ENCODE assay signal across 19 cellular contexts in genomic region chr5:142832263-142832662, GRCh38.
DNase-seq lines count a peak whose midpoint lies in the region; ATAC-seq and TF ChIP-seq lines count a peak whose summit lies in the region.
"Had no signal": no experiment of that assay in that cellular context is flagged by ENCODE, and none has a peak within 500 bp of the region (broad histone marks: within the 10 kb centered on the region; RNA-seq: fewer than 3 reads in every experiment).

No MANE protein-coding gene starts in this region.

- TF ChIP-seq POLR2A in heart left ventricle (IDR thresholded peaks at IDR 0.05): no peak
- TF ChIP-seq POLR2A in gastroesophageal sphincter (IDR thresholded peaks at IDR 0.05): no peak

- no peak for TF ChIP-seq CTCF in heart left ventricle (IDR thresholded peaks at IDR 0.05)
- TF ChIP-seq CTCF in Panc1 (IDR thresholded peaks at IDR 0.05): no peak
- no peak for TF ChIP-seq CTCF in neutrophil (IDR thresholded peaks at IDR 0.05)
- no peak for TF ChIP-seq CTCF in gastroesophageal sphincter (IDR thresholded peaks at IDR 0.05)

- no TSS peak for BruUV-seq in Panc1 (replicated peaks; lab: Mats Ljungman, UMichigan)

- DNase-seq in left ventricle myocardium superior (no peak), heart left ventricle (no peak), Panc1 (ENCODE audit: low read depth, low spot score) (no peak), left lobe of liver (ENCODE audit: low spot score) (no peak)
- DNase-seq in stimulated activated CD4-positive, alpha-beta T cell treated with anti-CD3 and anti-CD28 coated beads, Interleukin-15, amount 100 ng/mL, for 24 hours: no peak
- DNase-seq in central memory CD4-positive, alpha-beta T cell: no peak
- DNase-seq: BE2C, DMS 273 treated with DMSO at 0.1 percent for 48 hours, DMS79 treated with DMSO at 0.1 percent for 48 hours, H7, KBM-7, NCI-H1092, NCI-H1436, NCI-H187 treated with DMSO at 0.1 percent for 48 hours, Peyer's patch, SJCRH30 had no signal

- no peak for TF ChIP-seq EP300 in gastroesophageal sphincter (IDR thresholded peaks at IDR 0.05)

- in situ Hi-C loops in Panc1 (cut with HindIII; ENCODE audit: low pct_unique_long_range_greater_than_20kb, low sequenced_read_pairs): no loop called here

- ATAC-seq in left ventricle myocardium superior (peak; percentile 9), heart left ventricle (no peak), Panc1 (no peak), left lobe of liver (peak; percentile 36), gastroesophageal sphincter (no peak)

- H3K4me1 ChIP-seq in heart left ventricle (peaks cover 0 to 68% (median 35%) of the 10 kb centered on the region in 12 donors), Panc1 (ENCODE audit: control insufficient read depth, insufficient read depth, low read length) (peaks cover 71% of the 10 kb centered on the region), neutrophil (ENCODE audit: control insufficient read depth in 1 of 2, insufficient read depth in 1 of 2, low read depth in 1 of 2, low read length in 1 of 2) (peaks cover 37 to 53% of the 10 kb centered on the region in 2 experiments), gastroesophageal sphincter (peaks cover 2 to 45% (median 3%) of the 10 kb centered on the region in 3 donors)

- POLR2A ChIA-PET in Panc1 (lab: Charles Lee): interaction anchor here (0.6 to 0.7 kb wide), 2 partner anchors 16 to 32 kb away, joined by 3 to 4 read pairs; no protein-coding TSS in a partner anchor

- H3K27ac ChIP-seq in heart left ventricle: peak overlapping the region in 2 of 12 donors; percentile 3 to 12
- peak overlapping the region; percentile 99 for H3K27ac ChIP-seq in Panc1 (ENCODE audit: low read length)
- H3K27ac ChIP-seq in neutrophil: peak overlapping the region; percentile 51
- H3K27ac ChIP-seq in gastroesophageal sphincter: no peak overlapping the region
- H3K27ac ChIP-seq: HL-60, Peyer's patch, SJCRH30 had no signal

- 56 to 75% (median 63%) methylated on average over 3 of the region's 3 CpGs for WGBS in heart left ventricle, 4 donors
- WGBS in gastroesophageal sphincter (ENCODE audit: low coverage in 1 of 2), 2 donors: 88 to 93% methylated on average over 3 of the region's 3 CpGs

- H3K9me3 ChIP-seq in heart left ventricle (no peaks in the 10 kb centered on the region), Panc1 (ENCODE audit: control insufficient read depth, insufficient read depth, low read depth, low read length) (no peaks in the 10 kb centered on the region), neutrophil (no peaks in the 10 kb centered on the region), gastroesophageal sphincter (no peaks in the 10 kb centered on the region)
- H3K9me3 ChIP-seq: BE2C, Peyer's patch, SJCRH30 had no signal

- H3K27me3 ChIP-seq in heart left ventricle (no peaks in the 10 kb centered on the region), Panc1 (ENCODE audit: control insufficient read depth, insufficient read depth, low read length) (no peaks in the 10 kb centered on the region), neutrophil (no peaks in the 10 kb centered on the region), gastroesophageal sphincter (no peaks in the 10 kb centered on the region)
- H3K27me3 ChIP-seq: BE2C, Peyer's patch, SJCRH30 had no signal

- intact Hi-C loops in left ventricle myocardium superior (cut with micrococcal nuclease): no loop called here
- intact Hi-C loops in heart left ventricle (cut with DNase I): no loop called here
- intact Hi-C loops in Panc1 (cut with micrococcal nuclease; ENCODE audit: unreplicated experiment): no loop called here

- H3K36me3 ChIP-seq in heart left ventricle (no peaks in the 10 kb centered on the region), Panc1 (ENCODE audit: control insufficient read depth, insufficient read depth, low read length) (no peaks in the 10 kb centered on the region), neutrophil (no peaks in the 10 kb centered on the region), gastroesophageal sphincter (no peaks in the 10 kb centered on the region)
- H3K36me3 ChIP-seq: BE2C, Peyer's patch, SJCRH30 had no signal

- no peak overlapping the region for H3K4me3 ChIP-seq in heart left ventricle
- no peak overlapping the region for H3K4me3 ChIP-seq in Panc1 (ENCODE audit: low read depth in 2 of 2, low read length in 2 of 2)
- H3K4me3 ChIP-seq in neutrophil (ENCODE audit: low read depth in 1 of 2, low read length in 1 of 2): no peak overlapping the region
- H3K4me3 ChIP-seq in gastroesophageal sphincter: no peak overlapping the region
- H3K4me3 ChIP-seq: Peyer's patch, SJCRH30 had no signal

- CTCF ChIA-PET in Panc1 (lab: Charles Lee): interaction anchor here (1.1 kb wide), 1 partner anchor 114 kb away, joined by 3 read pairs; no protein-coding TSS in a partner anchor

Comparison
In these comparisons a context has a peak if more than half of its experiments do, and no peak if none do; other contexts are left out.
1. ATAC-seq: peak in left ventricle myocardium superior (single experiment) and left lobe of liver (single experiment); none in heart left ventricle (0 of 4), Panc1 (single experiment) and gastroesophageal sphincter (single experiment).
2. H3K27ac ChIP-seq: peak in Panc1 (single experiment) and neutrophil (single experiment); none in gastroesophageal sphincter (0 of 4).